ENCODE assay signal across 16 cellular contexts in genomic region chr5:54387659-54388232, GRCh38.
A peak's percentile ranks its signal among the peaks of the same experiment; 100 is the strongest.
DNase-seq lines count a peak whose midpoint lies in the region; ATAC-seq and TF ChIP-seq lines count a peak whose summit lies in the region.
"Had no signal": no experiment of that assay in that cellular context is flagged by ENCODE, and none has a peak within 500 bp of the region (broad histone marks: within the 10 kb centered on the region; RNA-seq: fewer than 3 reads in every experiment).

No MANE protein-coding gene starts in this region.

- no peak overlapping the region for H3K27ac Mint-ChIP-seq in stimulated activated effector memory CD8-positive, alpha-beta T cell treated with anti-CD3 and anti-CD28 coated beads, Interleukin-12 subunit alpha, Interleukin-12 subunit beta, amount 100 ng/mL, for 72 hours
- H3K27ac Mint-ChIP-seq in type B pancreatic cell = no peak overlapping the region
- H3K27ac Mint-ChIP-seq: activated naive CD8-positive, alpha-beta T cell treated with anti-CD3 and anti-CD28 coated beads, Interleukin-2, amount 10 ng/mL, durations not matched to agents 7 days and 5 days; T-cell had no signal

- H3K27me3 ChIP-seq in SJCRH30 = no peaks in the 10 kb centered on the region
- H3K27me3 ChIP-seq: vagina had no signal

- H3K27ac ChIP-seq in SJCRH30 = peak overlapping the region; percentile 41
- H3K27ac ChIP-seq: parathyroid adenoma, vagina had no signal

- H3K36me3 Mint-ChIP-seq in stimulated activated effector memory CD8-positive, alpha-beta T cell treated with anti-CD3 and anti-CD28 coated beads, Interleukin-12 subunit alpha, Interleukin-12 subunit beta, amount 100 ng/mL, for 72 hours = no peaks in the 10 kb centered on the region
- H3K36me3 Mint-ChIP-seq in type B pancreatic cell = no peaks in the 10 kb centered on the region
- H3K36me3 Mint-ChIP-seq: activated naive CD8-positive, alpha-beta T cell treated with anti-CD3 and anti-CD28 coated beads, Interleukin-2, amount 10 ng/mL, durations not matched to agents 7 days and 5 days; T-cell had no signal

- no peaks in the 10 kb centered on the region for H3K27me3 Mint-ChIP-seq in type B pancreatic cell
- H3K27me3 Mint-ChIP-seq: activated naive CD8-positive, alpha-beta T cell treated with anti-CD3 and anti-CD28 coated beads, Interleukin-2, amount 10 ng/mL, durations not matched to agents 7 days and 5 days; T-cell had no signal

- no peaks in the 10 kb centered on the region for H3K9me3 Mint-ChIP-seq in stimulated activated effector memory CD8-positive, alpha-beta T cell treated with anti-CD3 and anti-CD28 coated beads, Interleukin-12 subunit alpha, Interleukin-12 subunit beta, amount 100 ng/mL, for 72 hours
- H3K9me3 Mint-ChIP-seq in type B pancreatic cell = no peaks in the 10 kb centered on the region
- H3K9me3 Mint-ChIP-seq: T-cell had no signal

- H3K9me3 ChIP-seq in SJCRH30 (replicated peaks) = no peaks in the 10 kb centered on the region
- H3K9me3 ChIP-seq: vagina had no signal

- no peak for TF ChIP-seq CTCF in type B pancreatic cell (conservative IDR thresholded peaks at IDR 0.05)

- H3K36me3 ChIP-seq in SJCRH30 = no peaks in the 10 kb centered on the region
- H3K36me3 ChIP-seq: vagina had no signal

- H3K4me1 Mint-ChIP-seq in stimulated activated effector memory CD8-positive, alpha-beta T cell treated with anti-CD3 and anti-CD28 coated beads, Interleukin-12 subunit alpha, Interleukin-12 subunit beta, amount 100 ng/mL, for 72 hours = no peaks in the 10 kb centered on the region
- H3K4me1 Mint-ChIP-seq in type B pancreatic cell (ENCODE audit: unreplicated experiment) = peaks cover 19% of the 10 kb centered on the region
- H3K4me1 Mint-ChIP-seq: activated naive CD8-positive, alpha-beta T cell treated with anti-CD3 and anti-CD28 coated beads, Interleukin-2, amount 10 ng/mL, durations not matched to agents 7 days and 5 days; T-cell had no signal

- no peak overlapping the region for H3K4me3 Mint-ChIP-seq in stimulated activated effector memory CD8-positive, alpha-beta T cell treated with anti-CD3 and anti-CD28 coated beads, Interleukin-12 subunit alpha, Interleukin-12 subunit beta, amount 100 ng/mL, for 72 hours
- H3K4me3 Mint-ChIP-seq in type B pancreatic cell = no peak overlapping the region
- H3K4me3 Mint-ChIP-seq: activated naive CD8-positive, alpha-beta T cell treated with anti-CD3 and anti-CD28 coated beads, Interleukin-2, amount 10 ng/mL, durations not matched to agents 7 days and 5 days; T-cell had no signal

- peaks cover 41% of the 10 kb centered on the region for H3K4me1 ChIP-seq in SJCRH30
- H3K4me1 ChIP-seq: parathyroid adenoma had no signal

- no peak overlapping the region for H3K4me3 ChIP-seq in SJCRH30
- H3K4me3 ChIP-seq: vagina had no signal

- peak; percentile 51 for DNase-seq in NCI-H2171 treated with DMSO at 0.1 percent for 48 hours (lab: John Stamatoyannopoulos, UW)
- no peak for DNase-seq in NCI-H2171 (lab: John Stamatoyannopoulos, UW)
- peak in 1 of 2 experiments; percentile 35 for DNase-seq in SJCRH30
- peak; percentile 86 for DNase-seq in fibroblast of peridontal ligament (ENCODE audit: extremely low read depth)
- DNase-seq in stimulated activated effector memory CD8-positive, alpha-beta T cell treated with anti-CD3 and anti-CD28 coated beads, Interleukin-12 subunit alpha, Interleukin-12 subunit beta, amount 100 ng/mL, for 72 hours (ENCODE audit: low spot score in 2 of 2) = no peak
- DNase-seq in NCI-H526 treated with DMSO at 0.1 percent for 48 hours (lab: John Stamatoyannopoulos, UW) = no peak
- no peak for DNase-seq in type B pancreatic cell (ENCODE audit: extremely low spot score, unreplicated experiment)
- DNase-seq: activated CD4-positive, alpha-beta T cell treated with anti-CD3 and anti-CD28 coated beads, Interleukin-2, amount 50 U/mL, for 1 hour; activated naive CD8-positive, alpha-beta T cell treated with anti-CD3 and anti-CD28 coated beads, Interleukin-2, amount 10 ng/mL, durations not matched to agents 7 days and 5 days; DND-41; Kasumi-1; NCI-H524 treated with DMSO at 0.1 percent for 48 hours; T-cell had no signal

- peak; percentile 44 for ATAC-seq in stimulated activated effector memory CD8-positive, alpha-beta T cell treated with anti-CD3 and anti-CD28 coated beads, Interleukin-12 subunit alpha, Interleukin-12 subunit beta, amount 100 ng/mL, for 72 hours
- no peak for ATAC-seq in HG02852 (IDR thresholded peaks at IDR 0.05; ENCODE audit: unreplicated experiment)
- ATAC-seq: T-cell had no signal

Comparison
In these comparisons a context has a peak if more than half of its experiments do, and no peak if none do; other contexts are left out.
1. DNase-seq: peak in NCI-H2171 treated with DMSO at 0.1 percent for 48 hours (single experiment) and fibroblast of peridontal ligament (single experiment); none in NCI-H2171 (single experiment), stimulated activated effector memory CD8-positive, alpha-beta T cell treated with anti-CD3 and anti-CD28 coated beads, Interleukin-12 subunit alpha, Interleukin-12 subunit beta, amount 100 ng/mL, for 72 hours (0 of 2), NCI-H526 treated with DMSO at 0.1 percent for 48 hours (single experiment) and type B pancreatic cell (single experiment).